In the genomic region with DNA sequence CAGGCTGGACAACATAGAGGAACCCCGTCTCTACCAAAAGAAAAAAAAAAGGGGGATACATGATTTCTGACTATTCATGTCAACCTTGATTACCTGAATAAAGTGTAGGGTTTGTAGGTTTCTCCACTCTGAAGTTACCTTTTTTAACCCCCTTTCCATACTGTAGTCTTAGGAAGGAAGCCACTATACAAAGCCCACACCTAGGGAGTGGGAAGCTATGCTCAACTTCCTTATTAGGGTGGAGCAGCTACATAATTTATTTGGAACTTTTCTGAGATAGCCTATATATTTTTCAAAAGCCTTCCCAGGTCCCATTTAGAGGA, we compare ENCODE assay signal across 8 cellular contexts. TPM values are rescaled to one million over a fixed set of nuclear protein-coding genes. Genes with fewer than 3 reads are reported as not detected.
DNase-seq lines count a peak whose midpoint lies in the region; ATAC-seq and TF ChIP-seq lines count a peak whose summit lies in the region.

No MANE protein-coding gene starts in this region.

- peak overlapping the region; percentile 96 for H2AFZ ChIP-seq in IMR-90 (replicated peaks; ENCODE audit: low read length, poor library complexity)

- H3K4me2 ChIP-seq in IMR-90 (ENCODE audit: low read depth, low read length): peak overlapping the region; percentile 84

- H3K27ac ChIP-seq in 22Rv1: peak overlapping the region; percentile 83
- H3K27ac ChIP-seq in IMR-90 (ENCODE audit: insufficient read depth, low read length): peak overlapping the region; percentile 97
- peak overlapping the region; percentile 93 for H3K27ac ChIP-seq in caudate nucleus (ENCODE audit: low read depth, low read length)

- H3K9me3 ChIP-seq in IMR-90 (ENCODE audit: control insufficient read depth, insufficient read depth, low read length): no peaks in the 10 kb centered on the region
- no peaks in the 10 kb centered on the region for H3K9me3 ChIP-seq in mucosa of descending colon

- H4K91ac ChIP-seq in IMR-90 (ENCODE audit: insufficient read depth, low read depth, low read length): peak overlapping the region; percentile 48; the same call in 1 of the 2 replicates

- peak overlapping the region; percentile 54; the same call in 1 of the 3 replicates for H2BK15ac ChIP-seq in IMR-90 (ENCODE audit: low read depth, low read length)

- DNase-seq in IMR-90 (no peak), caudate nucleus (lab: John Stamatoyannopoulos, UW) (no peak), mucosa of descending colon (no peak), NCI-H1417 (lab: John Stamatoyannopoulos, UW) (no peak), left lobe of liver (ENCODE audit: low spot score) (no peak), NCI-H2227 (lab: John Stamatoyannopoulos, UW; ENCODE audit: unreplicated experiment) (no peak)
- DNase-seq in activated CD4-positive, CD25-positive, alpha-beta regulatory T cell (lab: John Stamatoyannopoulos, UW): no peak

- H2AK5ac ChIP-seq in IMR-90 (ENCODE audit: low read depth, low read length): peak overlapping the region; percentile 83; the same call in 1 of the 2 replicates

- POLR2A ChIA-PET in IMR-90 (lab: Charles Lee; ENCODE audit: unreplicated experiment): no interaction called here

- peak overlapping the region; percentile 96 for H3K9ac ChIP-seq in IMR-90 (ENCODE audit: low read depth, low read length)

- no peaks in the 10 kb centered on the region for H3K27me3 ChIP-seq in IMR-90 (ENCODE audit: control insufficient read depth, insufficient read depth, low read length)

- TF ChIP-seq CTCF in 22Rv1 (IDR thresholded peaks at IDR 0.05) (no peak), IMR-90 (conservative IDR thresholded peaks at IDR 0.05; ENCODE audit: low read depth, low read length) (no peak), mucosa of descending colon (IDR thresholded peaks at IDR 0.05) (no peak)

- no CpG with 5 or more reads among the region's 1 CpG for WGBS in IMR-90 (ENCODE audit: extremely low coverage in 2 of 2, insufficient read length in 1 of 2), 2 experiments

- intact Hi-C loops in IMR-90 (cut with micrococcal nuclease) (loop anchor here (5.0 kb wide), 1 partner anchor 57 kb away; no protein-coding TSS in a partner anchor), mucosa of descending colon (cut with DNase I, micrococcal nuclease) (no loop called here)

- H3K79me1 ChIP-seq in IMR-90 (ENCODE audit: low read depth in 1 of 2, low read length in 2 of 2): peaks cover 8 to 42% of the 10 kb centered on the region in 2 experiments

- H2AK9ac ChIP-seq in IMR-90 (replicated peaks; ENCODE audit: low read depth, low read length, poor library complexity): peak overlapping the region; percentile 94

- peak overlapping the region; percentile 8; the same call in 1 of the 2 replicates for H2BK20ac ChIP-seq in IMR-90 (ENCODE audit: low read depth, low read length)

- H3K4me3 ChIP-seq in IMR-90 (ENCODE audit: insufficient read depth, low read depth, low read length) (peak overlapping the region; percentile 69), mucosa of descending colon (peak overlapping the region; percentile 97)

- CTCF ChIA-PET in IMR-90 (lab: Yijun Ruan, JAX): no interaction called here

- H3K18ac ChIP-seq in IMR-90 (ENCODE audit: low read depth, low read length): peak overlapping the region; percentile 88

- TSS peak; percentile 94 for BruUV-seq in IMR-90 (replicated peaks; lab: Mats Ljungman, UMichigan)

- peaks cover 3% of the 10 kb centered on the region for H3K36me3 ChIP-seq in IMR-90 (ENCODE audit: control insufficient read depth, insufficient read depth, low read length)
- H3K36me3 ChIP-seq in mucosa of descending colon (ENCODE audit: low read depth): no peaks in the 10 kb centered on the region

- H3K4me1 ChIP-seq in IMR-90 (ENCODE audit: control insufficient read depth, insufficient read depth, low read length): peaks cover 2% of the 10 kb centered on the region
- peaks cover 12% of the 10 kb centered on the region for H3K4me1 ChIP-seq in mucosa of descending colon (ENCODE audit: low read depth)

- peak overlapping the region; percentile 85 for H4K5ac ChIP-seq in IMR-90 (ENCODE audit: low read depth, low read length)

- H2BK5ac ChIP-seq in IMR-90 (ENCODE audit: low read depth, low read length, poor library complexity, severe bottlenecking): peak overlapping the region; percentile 87

- in situ Hi-C loops in IMR-90 (cut with MboI; ENCODE audit: low sequenced_read_pairs): no loop called here

- H3K56ac ChIP-seq in IMR-90 (ENCODE audit: extremely low read depth, insufficient read depth, low read length): peak overlapping the region; percentile 94

- peak overlapping the region; percentile 90 for H3K14ac ChIP-seq in IMR-90 (replicated peaks; ENCODE audit: low read depth, low read length)

- no peak for TF ChIP-seq POLR2A in IMR-90 (IDR thresholded peaks at IDR 0.05; ENCODE audit: low read depth, low read length)

- ATAC-seq in IMR-90 (ENCODE audit: low read depth): no peak
- peak; percentile 20 for ATAC-seq in mucosa of descending colon
- ATAC-seq in left lobe of liver: no peak

- H3K9me1 ChIP-seq in IMR-90 (ENCODE audit: insufficient read depth, low read length): no peaks in the 10 kb centered on the region; the same call in 1 of the 2 replicates

- no peak for TF ChIP-seq RAD21 in IMR-90 (IDR thresholded peaks at IDR 0.05; ENCODE audit: low read length)

- no peaks in the 10 kb centered on the region for H4K20me1 ChIP-seq in IMR-90 (ENCODE audit: insufficient read depth, low read length)

- peak overlapping the region; percentile 15; the same call in 1 of the 2 replicates for H2BK120ac ChIP-seq in IMR-90 (ENCODE audit: low read depth, low read length)

- H4K8ac ChIP-seq in IMR-90 (ENCODE audit: low read depth in 2 of 2, low read length in 2 of 2): peak overlapping the region; percentile 96 to 98

- H3K4ac ChIP-seq in IMR-90 (ENCODE audit: low read depth, low read length): peak overlapping the region; percentile 81

- H3K23ac ChIP-seq in IMR-90 (ENCODE audit: low read depth, low read length): peak overlapping the region; percentile 86; the same call in 1 of the 2 replicates

- dilution Hi-C loops in IMR-90 (cut with HindIII; ENCODE audit: low sequenced_read_pairs, unreplicated experiment): no loop called here

TF ChIP-seq in IMR-90, 13 proteins besides CTCF, POLR2A, EP300 and RAD21:
- TF ChIP-seq, protein P1, sequence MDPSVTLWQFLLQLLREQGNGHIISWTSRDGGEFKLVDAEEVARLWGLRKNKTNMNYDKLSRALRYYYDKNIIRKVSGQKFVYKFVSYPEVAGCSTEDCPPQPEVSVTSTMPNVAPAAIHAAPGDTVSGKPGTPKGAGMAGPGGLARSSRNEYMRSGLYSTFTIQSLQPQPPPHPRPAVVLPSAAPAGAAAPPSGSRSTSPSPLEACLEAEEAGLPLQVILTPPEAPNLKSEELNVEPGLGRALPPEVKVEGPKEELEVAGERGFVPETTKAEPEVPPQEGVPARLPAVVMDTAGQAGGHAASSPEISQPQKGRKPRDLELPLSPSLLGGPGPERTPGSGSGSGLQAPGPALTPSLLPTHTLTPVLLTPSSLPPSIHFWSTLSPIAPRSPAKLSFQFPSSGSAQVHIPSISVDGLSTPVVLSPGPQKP (IDR thresholded peaks at IDR 0.05; ENCODE audit: borderline replicate concordance, low read depth, low read length): no peak
- TF ChIP-seq SMC3 (IDR thresholded peaks at IDR 0.05; ENCODE audit: low read depth, low read length) (no peak), RFX5 (IDR thresholded peaks at IDR 0.05; ENCODE audit: low read depth, low read length) (no peak), FOS (IDR thresholded peaks at IDR 0.05; ENCODE audit: low read depth, low read length) (no peak)
TF ChIP-seq in IMR-90: peak in this region for 0.

RNA-seq across cellular contexts. Expression of gene ATP6V1E1, which starts 0.6 kb away (rescaled TPM):
- total RNA-seq in IMR-90 (2012; rRNA removed) (144 and 151 TPM in 2 replicates), mucosa of descending colon (100 to 1,000 TPM in 2 of 3 donors, 10 to 100 TPM in 1; 99.6 to 128 (median 110) TPM), left lobe of liver (31.3 TPM)
- polyA plus RNA-seq in IMR-90 (2012; rRNA removed): 123 and 148 TPM in 2 replicates
- 46.0 and 80.4 TPM in 2 replicates for polyA plus RNA-seq in IMR-90 (2012; cell fraction: cytosol; rRNA removed)
- 14.4 and 72.5 TPM in 2 replicates for polyA plus RNA-seq in IMR-90 (2012; cell fraction: nucleus; rRNA removed; ENCODE audit: low replicate concordance)

RNA-seq across cellular contexts. Expression of gene BCL2L13, which starts 9.4 kb away (rescaled TPM):
- total RNA-seq in IMR-90 (2012; rRNA removed) (77.5 and 86.7 TPM in 2 replicates), mucosa of descending colon (10 to 100 TPM; 47.2 to 61.2 (median 57.3) TPM), left lobe of liver (34.3 TPM)
- polyA plus RNA-seq in IMR-90 (2012; rRNA removed): 39.6 and 42.6 TPM in 2 replicates
- 29.4 and 36.3 TPM in 2 replicates for polyA plus RNA-seq in IMR-90 (2012; cell fraction: cytosol; rRNA removed)
- polyA plus RNA-seq in IMR-90 (2012; cell fraction: nucleus; rRNA removed; ENCODE audit: low replicate concordance): 15.2 and 32.7 TPM in 2 replicates
